ENCODE assay signal across 14 cellular contexts in the genomic region with DNA sequence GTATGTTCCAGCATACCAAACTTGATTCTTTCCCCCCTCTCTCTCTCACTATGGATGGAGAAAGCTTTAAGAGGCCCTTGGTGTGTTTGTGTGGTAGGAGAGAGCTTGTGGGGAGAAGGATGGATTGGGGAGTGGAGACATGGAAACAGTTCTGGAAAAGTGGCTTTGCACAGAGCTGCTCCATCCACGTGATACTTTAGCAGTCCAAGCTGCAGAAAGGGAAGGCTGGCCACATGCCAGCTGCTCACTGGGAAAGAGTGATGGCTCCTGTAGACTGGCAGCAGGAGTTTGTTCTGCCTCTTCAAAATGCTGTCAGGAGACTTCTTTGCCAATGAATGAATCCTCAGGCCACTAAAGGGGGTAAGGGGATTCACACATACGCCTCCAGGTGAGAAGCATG. TPM values are rescaled to one million over a fixed set of nuclear protein-coding genes. Genes with fewer than 3 reads are reported as not detected.
DNase-seq lines count a peak whose midpoint lies in the region; ATAC-seq and TF ChIP-seq lines count a peak whose summit lies in the region.
"Had no signal": no experiment of that assay in that cellular context is flagged by ENCODE, and none has a peak within 500 bp of the region (broad histone marks: within the 10 kb centered on the region; RNA-seq: fewer than 3 reads in every experiment).

No MANE protein-coding gene starts in this region.

- 66 to 73% methylated on average over 2 of the region's 2 CpGs for WGBS in body of pancreas, 2 donors

- H3K4me3 ChIP-seq in body of pancreas = no peak overlapping the region
- H3K4me3 ChIP-seq: dorsolateral prefrontal cortex had no signal

- no peak overlapping the region for H3K27ac ChIP-seq in body of pancreas
- H3K27ac ChIP-seq: dorsolateral prefrontal cortex had no signal

- no peaks in the 10 kb centered on the region for H3K9me3 ChIP-seq in body of pancreas

- H3K4me1 ChIP-seq in body of pancreas = peaks cover 4% of the 10 kb centered on the region

- intact Hi-C loops in body of pancreas (cut with DNase I) = no loop called here

- DNase-seq in COLO668 (lab: John Stamatoyannopoulos, UW; ENCODE audit: unreplicated experiment) (peak; percentile 17), M059J (ENCODE audit: low read depth) (peak; percentile 14), body of pancreas (peak in 3 of 4 donors; percentile 2 to 41 (median 32)), kidney tubule cell (ENCODE audit: low spot score) (peak; percentile 34), NCI-H1092 (lab: John Stamatoyannopoulos, UW) (no peak), activated gamma-delta T cell treated with Interleukin-2 at 50 U/mL for 16 hours (no peak), SIG-M5 (lab: John Stamatoyannopoulos, UW) (no peak)
- DNase-seq: DMS79 treated with DMSO at 0.1 percent for 48 hours; naive B cell; NCI-H187; stimulated activated CD4-positive, alpha-beta T cell treated with anti-CD3 and anti-CD28 coated beads, Interleukin-4, amount 100 ng/mL, for 24 hours had no signal

- TF ChIP-seq POLR2A in body of pancreas (IDR thresholded peaks at IDR 0.05) = no peak

- H3K36me3 ChIP-seq in body of pancreas (replicated peaks in 1 of 2; ENCODE audit: insufficient read depth in 1 of 2, low read depth in 2 of 2) = no peaks in the 10 kb centered on the region

- ATAC-seq in body of pancreas (no peak), esophagus mucosa (no peak)
- ATAC-seq: stimulated activated effector memory CD8-positive, alpha-beta T cell treated with anti-CD3 and anti-CD28 coated beads, Interleukin-12 subunit alpha, Interleukin-12 subunit beta, amount 100 ng/mL, for 72 hours had no signal

- no peak for TF ChIP-seq CTCF in body of pancreas (IDR thresholded peaks at IDR 0.05)

- no peaks in the 10 kb centered on the region for H3K27me3 ChIP-seq in body of pancreas
- H3K27me3 ChIP-seq: dorsolateral prefrontal cortex had no signal

RNA-seq across cellular contexts. Expression of a gene that starts 21.7 kb away (rescaled TPM):
- 12.9 and 18.6 TPM in 2 replicates for total RNA-seq in M059J (2014; rRNA removed; shearing (Covaris generic))
- 10 to 100 TPM; 10.2 to 16.3 TPM for total RNA-seq in body of pancreas
- 23.1 TPM for total RNA-seq in esophagus mucosa

Comparison
In these comparisons a context has a peak if more than half of its experiments do, and no peak if none do; other contexts are left out.
1. DNase-seq: peak in COLO668 (single experiment), M059J (single experiment), body of pancreas (3 of 4) and kidney tubule cell (single experiment); none in NCI-H1092 (single experiment), activated gamma-delta T cell treated with Interleukin-2 at 50 U/mL for 16 hours (single experiment) and SIG-M5 (single experiment).